9 cellular contexts compared by ENCODE assay signal in genomic region chr20:1313236-1313964, GRCh38. TPM values are rescaled to one million over a fixed set of nuclear protein-coding genes. Genes with fewer than 3 reads are reported as not detected.
DNase-seq lines count a peak whose midpoint lies in the region; ATAC-seq, FAIRE-seq and TF ChIP-seq lines count a peak whose summit lies in the region.
"Had no signal": no experiment of that assay in that cellular context is flagged by ENCODE, and none has a peak within 500 bp of the region (broad histone marks: within the 10 kb centered on the region; RNA-seq: fewer than 3 reads in every experiment).

No MANE protein-coding gene starts in this region.

- no peak for TF ChIP-seq POLR2A in HepG2 (IDR thresholded peaks at IDR 0.05; ENCODE audit: insufficient read depth in 1 of 2, low read depth in 2 of 2, low read length in 2 of 2)

- peak; percentile 95 for TF ChIP-seq RAD21 in HepG2 (CRISPR knock-in tag; IDR thresholded peaks at IDR 0.05)

- no peaks in the 10 kb centered on the region for H3K9me3 ChIP-seq in HepG2 (ENCODE audit: low read length)

- peaks cover 0 to 3% of the 10 kb centered on the region in 2 experiments; a peak in 3 of 5 replicates for H3K27me3 ChIP-seq in HepG2 (ENCODE audit: control insufficient read depth in 1 of 2, insufficient read depth in 2 of 2, low read length in 2 of 2)

- intact Hi-C loops in HepG2 (cut with micrococcal nuclease; ENCODE audit: unreplicated experiment), result loop anchor here (1.0 kb wide), 4 partner anchors 12 to 190 kb away; no protein-coding TSS in a partner anchor

- POLR2A ChIA-PET in HepG2 (lab: Yijun Ruan, JAX), result interaction anchor here (1.1 to 1.6 kb wide), 2 partner anchors 12 to 123 kb away, joined by 4 to 5 read pairs; no protein-coding TSS in a partner anchor

- H2AFZ ChIP-seq in HepG2 (ENCODE audit: low read length), result no peak overlapping the region

- BruUV-seq in HepG2 (replicated peaks; lab: Mats Ljungman, UMichigan), result no TSS peak

- no peak overlapping the region; the same call in 1 of the 2 replicates for H3K4me2 ChIP-seq in HepG2 (ENCODE audit: low read depth, low read length)

- in situ Hi-C loops in HepG2 (cut with HindIII; ENCODE audit: extremely low pct_ligation_motif_present, low pct_unique_long_range_greater_than_20kb), result loop anchor here (5.0 kb wide), 1 partner anchor 129 kb away; no protein-coding TSS in a partner anchor

- H3K9ac ChIP-seq in HepG2 (ENCODE audit: insufficient read depth, low read depth, low read length), result no peak overlapping the region

- H3K4me3 ChIP-seq in HepG2 (replicated peaks in 1 of 3; ENCODE audit: insufficient read depth in 1 of 3, low read depth in 2 of 3, low read length in 3 of 3), result no peak overlapping the region

- H4K20me1 ChIP-seq in HepG2 (ENCODE audit: insufficient read depth, low read length), result no peaks in the 10 kb centered on the region

- no peaks in the 10 kb centered on the region for H3K36me3 ChIP-seq in HepG2 (replicated peaks in 1 of 2; ENCODE audit: control insufficient read depth in 1 of 2, insufficient read depth in 2 of 2, low read length in 2 of 2)

- WGBS in HepG2 (ENCODE audit: low lambda C conversion rate), result 46% methylated on average over 36 of the region's 38 CpGs

- TF ChIP-seq EP300 in HepG2 (IDR thresholded peaks at IDR 0.05; ENCODE audit: low read depth in 2 of 2, low read length in 2 of 2) (no peak), HepG2 (CRISPR knock-in tag; IDR thresholded peaks at IDR 0.05; ENCODE audit: borderline replicate concordance) (no peak)

- H3K79me2 ChIP-seq in HepG2 (ENCODE audit: insufficient read depth, low read length), result no peaks in the 10 kb centered on the region

- H3K27ac ChIP-seq in HepG2 (ENCODE audit: extremely low read length, insufficient read depth, low read length), result no peak overlapping the region

- CTCF ChIA-PET in HepG2 (lab: Yijun Ruan, JAX; ENCODE audit: low intra/inter-chr PET ratio, low total read pairs), result interaction anchor here (0.7 to 6.5 kb wide), 7 partner anchors 84 to 190 kb away, joined by 3 to 122 read pairs (median 18); partner anchors contain the start of gene NSFL1C

- TF ChIP-seq CTCF in HepG2 (CRISPR knock-in tag; IDR thresholded peaks at IDR 0.05), result peak; percentile 97

- FAIRE-seq in HepG2 (lab: Jason Lieb, UNC), result peak; percentile 53
- FAIRE-seq: G401.6 had no signal

- ATAC-seq in HepG2 (peak; percentile 83), GM21825 (IDR thresholded peaks at IDR 0.05; ENCODE audit: unreplicated experiment) (no peak)

- H3K4me1 ChIP-seq in HepG2 (ENCODE audit: insufficient read depth, low read length), result peaks cover 18% of the 10 kb centered on the region

- DNase-seq in NCI-H2081 (lab: John Stamatoyannopoulos, UW), result peak; percentile 75 to 84
- no peak for DNase-seq in NCI-H2081 treated with DMSO at 0.1 percent for 48 hours (lab: John Stamatoyannopoulos, UW)
- DNase-seq in NCI-H2227 (lab: John Stamatoyannopoulos, UW; ENCODE audit: unreplicated experiment), result peak; percentile 88
- peak; percentile 66 for DNase-seq in activated CD4-positive, alpha-beta T cell treated with anti-CD3 and anti-CD28 coated beads, Interleukin-2, amount 50 U/mL, for 1 hour
- peak; percentile 68 for DNase-seq in dedifferentiated amniotic fluid mesenchymal stem cell (ENCODE audit: extremely low spot score)
- DNase-seq in HepG2 (ENCODE audit: low spot score), result peak; percentile 71
- DNase-seq in stimulated activated CD4-positive, alpha-beta T cell treated with anti-CD3 and anti-CD28 coated beads, Interleukin-4, amount 100 ng/mL, for 24 hours, result peak; percentile 72

RNA-seq across cellular contexts. Expression of gene SDCBP2, which starts 15.5 kb away (rescaled TPM):
- 0.87 and 1.2 TPM in 2 replicates for total RNA-seq in HepG2 (2016; rRNA removed; fragmentation: Illumina TruSeq; extraction: Trizol)
- total RNA-seq in HepG2 (2016; cell fraction: cytosol; rRNA removed; fragmentation: Illumina TruSeq; extraction: Trizol; ENCODE audit: low read depth), result 0.79 and 0.91 TPM in 2 replicates
- total RNA-seq in HepG2 (2016; cell fraction: insoluble cytoplasmic fraction; rRNA removed; fragmentation: Illumina TruSeq; extraction: Trizol), result 0.89 and 1.1 TPM in 2 replicates
- total RNA-seq in HepG2 (2016; cell fraction: membrane; rRNA removed; fragmentation: Illumina TruSeq; extraction: Trizol), result 0.48 and 0.93 TPM in 2 replicates
- 0.66 and 0.81 TPM in 2 replicates for total RNA-seq in HepG2 (2016; cell fraction: nucleus; rRNA removed; fragmentation: Illumina TruSeq; extraction: Trizol)
- polyA plus RNA-seq in HepG2 (2011; rRNA removed), result 2.4 and 2.9 TPM in 2 replicates
- 2.5 and 3.1 TPM in 2 replicates for polyA plus RNA-seq in HepG2 (2011; cell fraction: cytosol; rRNA removed)
- 6.1 and 6.2 TPM in 2 replicates for polyA plus RNA-seq in HepG2 (2011; cell fraction: nucleus; rRNA removed)
- 2.1 and 4.3 TPM in 2 replicates for polyA plus RNA-seq in HepG2 (2012)
- 0.62 and 0.94 TPM in 2 replicates for polyA plus RNA-seq in HepG2 (2016; cell fraction: cytosol; fragmentation: Illumina TruSeq; extraction: Trizol; ENCODE audit: low read depth)
- 0.67 and 0.96 TPM in 2 replicates for polyA plus RNA-seq in HepG2 (2016; cell fraction: insoluble cytoplasmic fraction; fragmentation: Illumina TruSeq; extraction: Trizol; ENCODE audit: low read depth)
- 0.65 and 0.68 TPM in 2 replicates for polyA plus RNA-seq in HepG2 (2016; cell fraction: membrane; fragmentation: Illumina TruSeq; extraction: Trizol; ENCODE audit: low read depth)
- 1.5 and 1.6 TPM in 2 replicates for polyA plus RNA-seq in HepG2 (2016; cell fraction: nucleus; fragmentation: Illumina TruSeq; extraction: Trizol; ENCODE audit: insufficient read depth, low read depth)
- 0.42 and 0.92 TPM in 2 replicates for polyA minus RNA-seq in HepG2 (2011; rRNA and poly(A)+ RNA removed; ENCODE audit: low replicate concordance)
- 0.62 and 0.89 TPM in 2 replicates for polyA minus RNA-seq in HepG2 (2011; cell fraction: cytosol; rRNA and poly(A)+ RNA removed)
- polyA minus RNA-seq in HepG2 (2011; cell fraction: nucleus; rRNA and poly(A)+ RNA removed), result 0.37 and 0.64 TPM in 2 replicates

RNA-seq across cellular contexts. Expression of gene SNPH, which starts 47.3 kb away (rescaled TPM):
- total RNA-seq in HepG2 (2016; rRNA removed; fragmentation: Illumina TruSeq; extraction: Trizol), result 0.09 TPM in 1 of 2 replicates, not detected in the other
- total RNA-seq in HepG2 (2016; cell fraction: cytosol; rRNA removed; fragmentation: Illumina TruSeq; extraction: Trizol; ENCODE audit: low read depth), result not detected in 2 replicates
- 0.04 TPM in 1 of 2 replicates, not detected in the other for total RNA-seq in HepG2 (2016; cell fraction: insoluble cytoplasmic fraction; rRNA removed; fragmentation: Illumina TruSeq; extraction: Trizol)
- 0.03 TPM in 1 of 2 replicates, not detected in the other for total RNA-seq in HepG2 (2016; cell fraction: membrane; rRNA removed; fragmentation: Illumina TruSeq; extraction: Trizol)
- 0.06 TPM in 2 replicates for total RNA-seq in HepG2 (2016; cell fraction: nucleus; rRNA removed; fragmentation: Illumina TruSeq; extraction: Trizol)
- polyA plus RNA-seq in HepG2 (2011; rRNA removed), result not detected in 2 replicates
- polyA plus RNA-seq in HepG2 (2011; cell fraction: cytosol; rRNA removed), result not detected in 2 replicates
- polyA plus RNA-seq in HepG2 (2011; cell fraction: nucleus; rRNA removed), result 0.02 TPM in 1 of 2 replicates, not detected in the other
- polyA plus RNA-seq in HepG2 (2012), result not detected in 2 replicates
- polyA plus RNA-seq in HepG2 (2016; cell fraction: cytosol; fragmentation: Illumina TruSeq; extraction: Trizol; ENCODE audit: low read depth), result not detected in 2 replicates
- not detected in 2 replicates for polyA plus RNA-seq in HepG2 (2016; cell fraction: insoluble cytoplasmic fraction; fragmentation: Illumina TruSeq; extraction: Trizol; ENCODE audit: low read depth)
- polyA plus RNA-seq in HepG2 (2016; cell fraction: membrane; fragmentation: Illumina TruSeq; extraction: Trizol; ENCODE audit: low read depth), result not detected in 2 replicates
- 0.12 TPM in 1 of 2 replicates, not detected in the other for polyA plus RNA-seq in HepG2 (2016; cell fraction: nucleus; fragmentation: Illumina TruSeq; extraction: Trizol; ENCODE audit: insufficient read depth, low read depth)
- polyA minus RNA-seq in HepG2 (2011; rRNA and poly(A)+ RNA removed; ENCODE audit: low replicate concordance), result 0.02 and 0.10 TPM in 2 replicates
- not detected in 2 replicates for polyA minus RNA-seq in HepG2 (2011; cell fraction: cytosol; rRNA and poly(A)+ RNA removed)
- not detected in 2 replicates for polyA minus RNA-seq in HepG2 (2011; cell fraction: nucleus; rRNA and poly(A)+ RNA removed)
